In the genomic region with DNA sequence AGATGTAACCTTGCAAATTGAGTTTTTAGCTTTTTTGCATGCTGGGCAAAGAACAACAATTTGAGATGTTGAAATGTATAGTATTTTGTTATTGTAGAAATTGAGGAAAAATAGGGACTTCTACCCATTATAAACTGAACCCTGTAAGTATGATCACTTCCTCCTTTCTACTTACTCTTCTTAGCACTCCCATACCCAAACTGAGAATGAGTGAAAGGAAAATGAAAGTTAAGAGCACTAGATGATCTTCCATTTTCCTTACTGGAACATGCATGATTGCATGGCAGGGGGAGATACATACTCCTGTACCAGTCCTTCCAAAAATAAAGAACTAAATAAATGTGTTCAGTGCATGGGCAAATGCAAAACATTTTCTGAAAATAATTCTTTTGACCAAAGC, we compare ENCODE assay signal across 19 cellular contexts.
A peak's percentile ranks its signal among the peaks of the same experiment; 100 is the strongest.
DNase-seq lines count a peak whose midpoint lies in the region; ATAC-seq, FAIRE-seq and TF ChIP-seq lines count a peak whose summit lies in the region.
"Had no signal": no experiment of that assay in that cellular context is flagged by ENCODE, and none has a peak within 500 bp of the region (broad histone marks: within the 10 kb centered on the region; RNA-seq: fewer than 3 reads in every experiment).

No MANE protein-coding gene starts in this region.

- H3K4ac ChIP-seq in neuronal stem cell (ENCODE audit: low read length) = no peak overlapping the region

- no peak overlapping the region for H3K27ac Mint-ChIP-seq in MCF 10A (ENCODE audit: low read depth, unreplicated experiment)
- H3K27ac Mint-ChIP-seq: endodermal cell; naive B cell; T-helper 1 cell treated with Interleukin-12 subunit alpha and Interleukin-12 subunit beta and Interleukin-4 antibody, amounts not matched to agents 30 μg/mL and 1 μg/mL, for 36 hours had no signal

- TF ChIP-seq POLR2A in GM12892 (IDR thresholded peaks at IDR 0.05; ENCODE audit: low read depth, low read length) = no peak

- no peaks in the 10 kb centered on the region for H3K4me1 Mint-ChIP-seq in MCF 10A (ENCODE audit: insufficient read depth, unreplicated experiment)
- H3K4me1 Mint-ChIP-seq: endodermal cell had no signal

- no peaks in the 10 kb centered on the region for H3K79me1 ChIP-seq in neuronal stem cell (ENCODE audit: low read depth, low read length)

- DNase-seq in GM12892 (ENCODE audit: insufficient read length) (no peak), GM19239 (ENCODE audit: insufficient read length, low spot score) (no peak), brain microvascular endothelial cell (no peak), Right ventricle myocardium inferior (ENCODE audit: missing footprints) (no peak), neuronal stem cell (ENCODE audit: low spot score) (no peak), MCF 10A (ENCODE audit: unreplicated experiment) (no peak)
- DNase-seq: BE2C; endodermal cell; left cardiac atrium; naive B cell; NCI-H2029 treated with DMSO at 0.1 percent for 48 hours; PC-9; retina; stimulated activated CD4-positive, alpha-beta T cell treated with anti-CD3 and anti-CD28 coated beads, Interleukin-4, amount 100 ng/mL, for 4 hours; stomach had no signal

- no peaks in the 10 kb centered on the region for H3K4me1 ChIP-seq in neuronal stem cell (ENCODE audit: control insufficient read depth in 2 of 2, insufficient read depth in 1 of 2, low read depth in 1 of 2, low read length in 2 of 2)
- H3K4me1 ChIP-seq: breast epithelium, stomach had no signal

- no peak overlapping the region for H3K4me2 ChIP-seq in neuronal stem cell (ENCODE audit: insufficient read depth, low read length, poor library complexity, severe bottlenecking)
- H3K4me2 ChIP-seq: PC-9 had no signal

- no peak overlapping the region for H3K18ac ChIP-seq in neuronal stem cell (ENCODE audit: low read length)

- BruUV-seq in MCF 10A (replicated peaks; lab: Mats Ljungman, UMichigan) = no TSS peak

- no peak overlapping the region for H4K8ac ChIP-seq in neuronal stem cell (ENCODE audit: low read depth, low read length)

- POLR2A ChIA-PET in MCF 10A (lab: Yijun Ruan, JAX) = interaction anchor here (1.5 to 2.1 kb wide), 2 partner anchors 10 to 12 kb away, joined by 4 to 6 read pairs; no protein-coding TSS in a partner anchor

- CTCF ChIA-PET in MCF 10A (lab: Yijun Ruan, JAX) = interaction anchor here (1.1 to 1.4 kb wide), 3 partner anchors 13 to 51 kb away, joined by 3 to 4 read pairs (median 4); no protein-coding TSS in a partner anchor

- H2AFZ ChIP-seq in neuronal stem cell (ENCODE audit: low read length) = no peak overlapping the region
- H2AFZ ChIP-seq: PC-9 had no signal

- no peak overlapping the region for H2BK15ac ChIP-seq in neuronal stem cell (ENCODE audit: low read length)

- no peak overlapping the region for H3K27ac ChIP-seq in brain microvascular endothelial cell
- H3K27ac ChIP-seq in neuronal stem cell (replicated peaks; ENCODE audit: low read length) = no peak overlapping the region
- H3K27ac ChIP-seq: breast epithelium, PC-9, stomach had no signal

- intact Hi-C loops in Right ventricle myocardium inferior (cut with DNase I) (no loop called here), MCF 10A (cut with micrococcal nuclease) (no loop called here)

- no peak overlapping the region for H4K91ac ChIP-seq in neuronal stem cell (ENCODE audit: low read depth, low read length, poor library complexity)

- H3K27me3 ChIP-seq in brain microvascular endothelial cell (replicated peaks) (no peaks in the 10 kb centered on the region), neuronal stem cell (ENCODE audit: control insufficient read depth in 3 of 3, insufficient read depth in 3 of 3, low read depth in 1 of 3, low read length in 3 of 3) (no peaks in the 10 kb centered on the region)
- H3K27me3 ChIP-seq: BE2C, breast epithelium, stomach had no signal

- TF ChIP-seq CTCF in brain microvascular endothelial cell (IDR thresholded peaks at IDR 0.05; ENCODE audit: low read depth, low read length, missing control alignments) (no peak), MCF 10A (IDR thresholded peaks at IDR 0.05; ENCODE audit: unreplicated experiment) (no peak)

- H2BK12ac ChIP-seq in neuronal stem cell (ENCODE audit: low read length) = no peak overlapping the region

- in situ Hi-C loops in brain microvascular endothelial cell (cut with HindIII; ENCODE audit: low pct_ligation_motif_present, low sequenced_read_pairs) = no loop called here

- peaks cover 9% of the 10 kb centered on the region for H3K36me3 Mint-ChIP-seq in MCF 10A (ENCODE audit: insufficient read depth, unreplicated experiment)

- no peak overlapping the region for H2BK120ac ChIP-seq in neuronal stem cell (ENCODE audit: low read depth, low read length)

- ATAC-seq in HG02571 (IDR thresholded peaks at IDR 0.05; ENCODE audit: unreplicated experiment) = peak; percentile 58
- ATAC-seq in HG03565 (IDR thresholded peaks at IDR 0.05; ENCODE audit: unreplicated experiment) = peak; percentile 37
- ATAC-seq in Right ventricle myocardium inferior = no peak
- ATAC-seq: left cardiac atrium had no signal

- no peaks in the 10 kb centered on the region for H3K36me3 ChIP-seq in brain microvascular endothelial cell (replicated peaks)
- peaks cover 0 to 45% of the 10 kb centered on the region in 2 donors for H3K36me3 ChIP-seq in neuronal stem cell (replicated peaks in 1 of 2; ENCODE audit: control insufficient read depth in 2 of 2, insufficient read depth in 2 of 2, low read length in 2 of 2)
- H3K36me3 ChIP-seq: breast epithelium had no signal

- no peak overlapping the region for H2AK5ac ChIP-seq in neuronal stem cell (ENCODE audit: low read depth, low read length)

- FAIRE-seq in GM12892 (lab: Jason Lieb, UNC) = peak; percentile 17
- FAIRE-seq in GM19239 (lab: Jason Lieb, UNC) = peak; percentile 88

- no peaks in the 10 kb centered on the region for H3K27me3 Mint-ChIP-seq in MCF 10A (ENCODE audit: insufficient read depth, unreplicated experiment)
- H3K27me3 Mint-ChIP-seq: naive B cell had no signal

- no peak overlapping the region for H3K23ac ChIP-seq in neuronal stem cell (ENCODE audit: low read depth, low read length, poor library complexity)

- H3K4me3 Mint-ChIP-seq in MCF 10A (ENCODE audit: unreplicated experiment) = no peak overlapping the region
- H3K4me3 Mint-ChIP-seq: endodermal cell; naive B cell; T-helper 1 cell treated with Interleukin-12 subunit alpha and Interleukin-12 subunit beta and Interleukin-4 antibody, amounts not matched to agents 30 μg/mL and 1 μg/mL, for 36 hours had no signal

- no peaks in the 10 kb centered on the region for H3K9me3 Mint-ChIP-seq in MCF 10A (ENCODE audit: unreplicated experiment)
- H3K9me3 Mint-ChIP-seq: endodermal cell; T-helper 1 cell treated with Interleukin-12 subunit alpha and Interleukin-12 subunit beta and Interleukin-4 antibody, amounts not matched to agents 30 μg/mL and 1 μg/mL, for 36 hours had no signal

- H3K14ac ChIP-seq in neuronal stem cell (ENCODE audit: low read length) = no peak overlapping the region

- H2BK5ac ChIP-seq in neuronal stem cell (ENCODE audit: low read length) = no peak overlapping the region

- H3K9ac ChIP-seq in neuronal stem cell (ENCODE audit: low read depth, low read length, poor library complexity) = no peak overlapping the region

- peaks cover 0 to 22% of the 10 kb centered on the region in 2 donors for H3K9me3 ChIP-seq in neuronal stem cell (replicated peaks in 1 of 2; ENCODE audit: control insufficient read depth in 2 of 2, insufficient read depth in 1 of 2, low read depth in 1 of 2, low read length in 2 of 2)
- H3K9me3 ChIP-seq: BE2C, breast epithelium, stomach had no signal

- no peak overlapping the region for H3K4me3 ChIP-seq in brain microvascular endothelial cell (ENCODE audit: low read depth, low read length)
- no peak overlapping the region for H3K4me3 ChIP-seq in neuronal stem cell (ENCODE audit: low read length in 2 of 2)
- H3K4me3 ChIP-seq: breast epithelium, PC-9, stomach had no signal
